In genomic region chr22:43177479-43177878, GRCh38 we compare ENCODE assay signal across 25 cellular contexts.
"Had no signal": no experiment of that assay in that cellular context is flagged by ENCODE, and none has a peak within 500 bp of the region (broad histone marks: within the 10 kb centered on the region; RNA-seq: fewer than 3 reads in every experiment).

No MANE protein-coding gene starts in this region.

- H3K36me3 ChIP-seq: colonic mucosa had no signal

- H3K4me3 ChIP-seq: colonic mucosa, gastrocnemius medialis, hepatocyte, lower lobe of right lung, ovary, skin epidermis, thoracic aorta, vagina had no signal

- H3K9me3 ChIP-seq: colonic mucosa, gastrocnemius medialis, lower lobe of right lung, ovary, thoracic aorta, vagina had no signal

- DNase-seq: activated CD4-positive, alpha-beta T cell treated with anti-CD3 and anti-CD28 coated beads for 36 hours; activated CD4-positive, CD25-positive, alpha-beta regulatory T cell; activated CD8-positive, alpha-beta memory T cell treated with anti-CD3 and anti-CD28 coated beads, Interleukin-2, amount 10 ng/mL, durations not matched to agents 7 days and 5 days; activated CD8-positive, alpha-beta T cell treated with anti-CD3 and anti-CD28 coated beads, Interleukin-2, amount 10 ng/mL, durations not matched to agents 7 days and 5 days; activated naive CD4-positive, alpha-beta T cell; activated T-cell treated with anti-CD3 and anti-CD28 coated beads, Interleukin-2, amount 50 U/mL, for 72 hours; colonic mucosa; effector memory CD8-positive, alpha-beta T cell; erythroblast; gastrocnemius medialis; glutamatergic neuron; islet precursor cell; left colon; lower lobe of right lung; mesenchymal stem cell; ovary; stimulated activated CD4-positive, alpha-beta T cell treated with anti-CD3 and anti-CD28 coated beads, Interleukin-4, amount 100 ng/mL, for 24 hours had no signal

- H3K79me2 ChIP-seq: hepatocyte had no signal

- H3K27me3 ChIP-seq: colonic mucosa, gastrocnemius medialis, hepatocyte, ovary, vagina had no signal

- ATAC-seq: activated CD4-positive, alpha-beta T cell treated with anti-CD3 and anti-CD28 coated beads for 36 hours; activated CD8-positive, alpha-beta memory T cell treated with anti-CD3 and anti-CD28 coated beads, Interleukin-2, amount 10 ng/mL, durations not matched to agents 7 days and 5 days; activated CD8-positive, alpha-beta T cell treated with anti-CD3 and anti-CD28 coated beads, Interleukin-2, amount 10 ng/mL, durations not matched to agents 7 days and 5 days; activated naive CD4-positive, alpha-beta T cell treated with anti-CD3 and anti-CD28 coated beads, Interleukin-2, amount 50 U/mL, for 72 hours; activated T-cell treated with anti-CD3 and anti-CD28 coated beads, Interleukin-2, amount 50 U/mL, for 72 hours; effector memory CD8-positive, alpha-beta T cell; gastrocnemius medialis; left colon; lower lobe of right lung; natural killer cell treated with Interleukin-12 subunit alpha and Interleukin-12 subunit beta and Interleukin-15 and Interleukin-18, amount 100 ng/mL, for 72 hours; sciatic nerve; stimulated activated effector memory CD8-positive, alpha-beta T cell treated with anti-CD3 and anti-CD28 coated beads, Interleukin-12 subunit alpha, Interleukin-12 subunit beta, amount 100 ng/mL, for 72 hours had no signal

- H2AFZ ChIP-seq: hepatocyte had no signal

- H3K4me2 ChIP-seq: hepatocyte had no signal

- H3K4me1 ChIP-seq: colonic mucosa, gastrocnemius medialis, vagina had no signal

- H3K27ac ChIP-seq: colonic mucosa, gastrocnemius medialis, hepatocyte, lower lobe of right lung, ovary, skin epidermis, thoracic aorta, vagina had no signal
